23 cellular contexts compared by ENCODE assay signal in genomic region chr22:37208401-37209139, GRCh38. TPM values are rescaled to one million over a fixed set of nuclear protein-coding genes. Genes with fewer than 3 reads are reported as not detected.
A peak's percentile ranks its signal among the peaks of the same experiment; 100 is the strongest.
DNase-seq lines count a peak whose midpoint lies in the region; TF ChIP-seq lines count a peak whose summit lies in the region.
"Had no signal": no experiment of that assay in that cellular context is flagged by ENCODE, and none has a peak within 500 bp of the region (broad histone marks: within the 10 kb centered on the region; RNA-seq: fewer than 3 reads in every experiment).

No MANE protein-coding gene starts in this region.

- intact Hi-C loops in CD14-positive monocyte (cut with micrococcal nuclease), result no loop called here
- intact Hi-C loops in activated T-helper 1 cell treated with anti-CD3 and anti-CD28 coated beads, Interleukin-12 subunit alpha, Interleukin-12 subunit beta, Interleukin-2, Interleukin-4 antibody, amounts not matched to agents 30 ng/mL and 10 ng/mL and 1 ng/mL, durations not matched to agents 14 hours and 24 hours and 36 hours (cut with micrococcal nuclease), result no loop called here

- peaks cover 9 to 11% of the 10 kb centered on the region in 2 donors for H3K4me1 ChIP-seq in neuronal stem cell (ENCODE audit: control insufficient read depth in 2 of 2, insufficient read depth in 1 of 2, low read depth in 1 of 2, low read length in 2 of 2)
- H3K4me1 ChIP-seq: breast epithelium, psoas muscle, vagina had no signal

- no peak overlapping the region for H2AFZ ChIP-seq in neuronal stem cell (ENCODE audit: low read length)

- H3K27ac Mint-ChIP-seq in CD14-positive monocyte, result peak overlapping the region in 1 of 7 donors; percentile 54
- H3K27ac Mint-ChIP-seq in activated T-helper 1 cell treated with anti-CD3 and anti-CD28 coated beads, Interleukin-12 subunit alpha, Interleukin-12 subunit beta, Interleukin-2, Interleukin-4 antibody, amounts not matched to agents 30 ng/mL and 10 ng/mL and 1 ng/mL, durations not matched to agents 14 hours and 24 hours and 36 hours, result peak overlapping the region; percentile 23
- H3K27ac Mint-ChIP-seq: B cell had no signal

- H3K4ac ChIP-seq in neuronal stem cell (ENCODE audit: low read length), result no peak overlapping the region

- no peaks in the 10 kb centered on the region for H3K36me3 ChIP-seq in neuronal stem cell (replicated peaks in 1 of 2; ENCODE audit: control insufficient read depth in 2 of 2, insufficient read depth in 2 of 2, low read length in 2 of 2)
- H3K36me3 ChIP-seq: breast epithelium, vagina had no signal

- no peak overlapping the region for H4K91ac ChIP-seq in neuronal stem cell (ENCODE audit: low read depth, low read length, poor library complexity)

- H4K8ac ChIP-seq in neuronal stem cell (ENCODE audit: low read depth, low read length), result no peak overlapping the region

- no peak overlapping the region for H3K27ac ChIP-seq in neuronal stem cell (replicated peaks; ENCODE audit: low read length)
- H3K27ac ChIP-seq: breast epithelium, psoas muscle, RWPE1, vagina had no signal

- H3K18ac ChIP-seq in neuronal stem cell (ENCODE audit: low read length), result peak overlapping the region; percentile 18

- peak overlapping the region; percentile 49 for H3K14ac ChIP-seq in neuronal stem cell (ENCODE audit: low read length)

- H3K36me3 Mint-ChIP-seq in CD14-positive monocyte, result no peaks in the 10 kb centered on the region
- peaks cover 2% of the 10 kb centered on the region for H3K36me3 Mint-ChIP-seq in activated T-helper 1 cell treated with anti-CD3 and anti-CD28 coated beads, Interleukin-12 subunit alpha, Interleukin-12 subunit beta, Interleukin-2, Interleukin-4 antibody, amounts not matched to agents 30 ng/mL and 10 ng/mL and 1 ng/mL, durations not matched to agents 14 hours and 24 hours and 36 hours (ENCODE audit: low read depth)

- H3K23ac ChIP-seq in neuronal stem cell (ENCODE audit: low read depth, low read length, poor library complexity), result no peak overlapping the region

- H2BK12ac ChIP-seq in neuronal stem cell (ENCODE audit: low read length), result no peak overlapping the region

- H3K27me3 Mint-ChIP-seq in CD14-positive monocyte (ENCODE audit: low read depth in 3 of 3), result peaks cover 2 to 3% (median 3%) of the 10 kb centered on the region in 3 donors
- no peaks in the 10 kb centered on the region for H3K27me3 Mint-ChIP-seq in activated T-helper 1 cell treated with anti-CD3 and anti-CD28 coated beads, Interleukin-12 subunit alpha, Interleukin-12 subunit beta, Interleukin-2, Interleukin-4 antibody, amounts not matched to agents 30 ng/mL and 10 ng/mL and 1 ng/mL, durations not matched to agents 14 hours and 24 hours and 36 hours (ENCODE audit: insufficient read depth)
- H3K27me3 Mint-ChIP-seq: B cell had no signal

- peaks cover 0 to 3% (median 0%) of the 10 kb centered on the region in 7 donors for H3K9me3 Mint-ChIP-seq in CD14-positive monocyte
- H3K9me3 Mint-ChIP-seq in activated T-helper 1 cell treated with anti-CD3 and anti-CD28 coated beads, Interleukin-12 subunit alpha, Interleukin-12 subunit beta, Interleukin-2, Interleukin-4 antibody, amounts not matched to agents 30 ng/mL and 10 ng/mL and 1 ng/mL, durations not matched to agents 14 hours and 24 hours and 36 hours, result no peaks in the 10 kb centered on the region
- H3K9me3 Mint-ChIP-seq: neural crest cell had no signal

- peak; percentile 24 for DNase-seq in activated CD4-positive, CD25-positive, alpha-beta regulatory T cell treated with anti-CD3 and anti-CD28 coated beads, Interleukin-2, amount 50 U/mL, for 72 hours
- DNase-seq in activated CD4-positive, CD25-positive, alpha-beta regulatory T cell (lab: John Stamatoyannopoulos, UW), result no peak
- DNase-seq in CD14-positive monocyte (ENCODE audit: low spot score) (peak; percentile 38), neuronal stem cell (ENCODE audit: low spot score) (no peak), NCI-H2196 treated with DMSO at 0.1 percent for 48 hours (lab: John Stamatoyannopoulos, UW; ENCODE audit: unreplicated experiment) (no peak), HCEC 1CT (no peak), NCI-H1930 (lab: John Stamatoyannopoulos, UW) (no peak)
- DNase-seq in activated T-helper 1 cell treated with anti-CD3 and anti-CD28 coated beads, Interleukin-12 subunit alpha, Interleukin-12 subunit beta, Interleukin-2, Interleukin-4 antibody, amounts not matched to agents 30 ng/mL and 10 ng/mL and 1 ng/mL, durations not matched to agents 14 hours and 24 hours and 36 hours (ENCODE audit: low spot score), result no peak
- DNase-seq: activated CD4-positive, alpha-beta T cell treated with anti-CD3 and anti-CD28 coated beads, Interleukin-2, amount 50 U/mL, for 1 hour; cortex of kidney; left colon; midbrain; NCI-H1105 treated with DMSO at 0.1 percent for 48 hours; NCI-H526; small intestine; stimulated activated CD4-positive, alpha-beta T cell treated with anti-CD3 and anti-CD28 coated beads, Interleukin-4, amount 100 ng/mL, for 24 hours had no signal

- H3K9me3 ChIP-seq in neuronal stem cell (replicated peaks in 1 of 2; ENCODE audit: control insufficient read depth in 2 of 2, insufficient read depth in 1 of 2, low read depth in 1 of 2, low read length in 2 of 2), result no peaks in the 10 kb centered on the region
- H3K9me3 ChIP-seq: breast epithelium, psoas muscle, vagina had no signal

- H2BK120ac ChIP-seq in neuronal stem cell (ENCODE audit: low read depth, low read length), result no peak overlapping the region

- WGBS in neuronal stem cell (ENCODE audit: extremely low coverage in 2 of 2, insufficient read length in 2 of 2, insufficient replicate concordance in 1 of 2), 2 donors, result no CpG with 5 or more reads among the region's 7 CpGs

- no peak overlapping the region for H3K4me3 ChIP-seq in neuronal stem cell (ENCODE audit: low read length in 2 of 2)
- H3K4me3 ChIP-seq: breast epithelium, psoas muscle, vagina had no signal

- no peak overlapping the region for H2BK15ac ChIP-seq in neuronal stem cell (ENCODE audit: low read length)

- H3K4me1 Mint-ChIP-seq in CD14-positive monocyte, result peaks cover 4% of the 10 kb centered on the region
- H3K4me1 Mint-ChIP-seq in activated T-helper 1 cell treated with anti-CD3 and anti-CD28 coated beads, Interleukin-12 subunit alpha, Interleukin-12 subunit beta, Interleukin-2, Interleukin-4 antibody, amounts not matched to agents 30 ng/mL and 10 ng/mL and 1 ng/mL, durations not matched to agents 14 hours and 24 hours and 36 hours (ENCODE audit: low read depth), result peaks cover 3% of the 10 kb centered on the region

- peaks cover 0 to 62% (median 0%) of the 10 kb centered on the region in 3 experiments for H3K27me3 ChIP-seq in neuronal stem cell (ENCODE audit: control insufficient read depth in 3 of 3, insufficient read depth in 3 of 3, low read depth in 1 of 3, low read length in 3 of 3)
- H3K27me3 ChIP-seq: breast epithelium, vagina had no signal

- no peak overlapping the region for H3K9ac ChIP-seq in neuronal stem cell (ENCODE audit: low read depth, low read length, poor library complexity)

- H2BK5ac ChIP-seq in neuronal stem cell (ENCODE audit: low read length), result no peak overlapping the region

- TF ChIP-seq CTCF in CD14-positive monocyte (IDR thresholded peaks at IDR 0.05), result no peak

- H3K79me1 ChIP-seq in neuronal stem cell (ENCODE audit: low read depth, low read length), result no peaks in the 10 kb centered on the region

- no peak overlapping the region for H2AK5ac ChIP-seq in neuronal stem cell (ENCODE audit: low read depth, low read length)

- no peak overlapping the region for H3K4me3 Mint-ChIP-seq in CD14-positive monocyte
- H3K4me3 Mint-ChIP-seq in activated T-helper 1 cell treated with anti-CD3 and anti-CD28 coated beads, Interleukin-12 subunit alpha, Interleukin-12 subunit beta, Interleukin-2, Interleukin-4 antibody, amounts not matched to agents 30 ng/mL and 10 ng/mL and 1 ng/mL, durations not matched to agents 14 hours and 24 hours and 36 hours, result no peak overlapping the region
- H3K4me3 Mint-ChIP-seq: B cell, neural crest cell had no signal

- H3K4me2 ChIP-seq in neuronal stem cell (ENCODE audit: insufficient read depth, low read length, poor library complexity, severe bottlenecking), result no peak overlapping the region

RNA-seq across cellular contexts. Expression of gene SSTR3, which starts 3.7 kb away (rescaled TPM):
- not detected for polyA plus RNA-seq in CD14-positive monocyte
- total RNA-seq in activated T-helper 1 cell treated with anti-CD3 and anti-CD28 coated beads, Interleukin-12 subunit alpha, Interleukin-12 subunit beta, Interleukin-2, Interleukin-4 antibody, amounts not matched to agents 30 ng/mL and 10 ng/mL and 1 ng/mL, durations not matched to agents 14 hours and 24 hours and 36 hours, result 2.3 TPM in 2 replicates
- 0.22 TPM for polyA plus RNA-seq in neuronal stem cell (2013, experiment 1 of 2)
- 0.28 TPM for polyA plus RNA-seq in neuronal stem cell (2013, experiment 2 of 2)
- total RNA-seq: breast epithelium, G401, psoas muscle, vagina had no signal

RNA-seq across cellular contexts. Expression of gene C1QTNF6, which starts 20.5 kb away (rescaled TPM):
- polyA plus RNA-seq in CD14-positive monocyte, result under 1 TPM; 0.14 to 0.24 TPM
- 4.8 and 4.9 TPM in 2 replicates for total RNA-seq in activated T-helper 1 cell treated with anti-CD3 and anti-CD28 coated beads, Interleukin-12 subunit alpha, Interleukin-12 subunit beta, Interleukin-2, Interleukin-4 antibody, amounts not matched to agents 30 ng/mL and 10 ng/mL and 1 ng/mL, durations not matched to agents 14 hours and 24 hours and 36 hours
- polyA plus RNA-seq in neuronal stem cell (2013, experiment 1 of 2), result 17.0 TPM
- 18.2 TPM for polyA plus RNA-seq in neuronal stem cell (2013, experiment 2 of 2)

RNA-seq across cellular contexts. Expression of gene RAC2, which starts 35.5 kb away (rescaled TPM):
- polyA plus RNA-seq in CD14-positive monocyte, result 100 to 1,000 TPM; 360 to 529 TPM
- total RNA-seq in activated T-helper 1 cell treated with anti-CD3 and anti-CD28 coated beads, Interleukin-12 subunit alpha, Interleukin-12 subunit beta, Interleukin-2, Interleukin-4 antibody, amounts not matched to agents 30 ng/mL and 10 ng/mL and 1 ng/mL, durations not matched to agents 14 hours and 24 hours and 36 hours, result 592 and 614 TPM in 2 replicates
- 1.2 TPM for polyA plus RNA-seq in neuronal stem cell (2013, experiment 1 of 2)
- 1.1 TPM for polyA plus RNA-seq in neuronal stem cell (2013, experiment 2 of 2)
- total RNA-seq: G401 had no signal

RNA-seq across cellular contexts. Expression of gene IL2RB, which starts 58.9 kb away (rescaled TPM):
- 1 to 10 TPM in 1 of 2 donors, under 1 TPM in 1; 0.60 to 1.7 TPM for polyA plus RNA-seq in CD14-positive monocyte
- 273 and 278 TPM in 2 replicates for total RNA-seq in activated T-helper 1 cell treated with anti-CD3 and anti-CD28 coated beads, Interleukin-12 subunit alpha, Interleukin-12 subunit beta, Interleukin-2, Interleukin-4 antibody, amounts not matched to agents 30 ng/mL and 10 ng/mL and 1 ng/mL, durations not matched to agents 14 hours and 24 hours and 36 hours
- polyA plus RNA-seq in neuronal stem cell (2013, experiment 1 of 2), result 0.47 TPM
- polyA plus RNA-seq in neuronal stem cell (2013, experiment 2 of 2), result 0.43 TPM
- total RNA-seq: G401 had no signal

Comparison
In these comparisons a context has a peak if more than half of its experiments do, and no peak if none do; other contexts are left out.
1. DNase-seq: peak in activated CD4-positive, CD25-positive, alpha-beta regulatory T cell treated with anti-CD3 and anti-CD28 coated beads, Interleukin-2, amount 50 U/mL, for 72 hours (single experiment) and CD14-positive monocyte (single experiment); none in activated CD4-positive, CD25-positive, alpha-beta regulatory T cell (0 of 4), activated T-helper 1 cell treated with anti-CD3 and anti-CD28 coated beads, Interleukin-12 subunit alpha, Interleukin-12 subunit beta, Interleukin-2, Interleukin-4 antibody, amounts not matched to agents 30 ng/mL and 10 ng/mL and 1 ng/mL, durations not matched to agents 14 hours and 24 hours and 36 hours (single experiment), neuronal stem cell (single experiment), NCI-H2196 treated with DMSO at 0.1 percent for 48 hours (single experiment), HCEC 1CT (single experiment) and NCI-H1930 (0 of 2).